ENCODE assay signal across 1 cellular context in genomic region chr20:41664584-41664983, GRCh38.
A peak's percentile ranks its signal among the peaks of the same experiment; 100 is the strongest.
TF ChIP-seq lines count a peak whose summit lies in the region.

No MANE protein-coding gene starts in this region.

TF ChIP-seq in WTC11, 78 proteins besides CTCF, POLR2A, EP300 and RAD21 (continued from another document):
- TF ChIP-seq USF1 (CRISPR knock-in tag; IDR thresholded peaks at IDR 0.05) (peak; percentile 87), ZNF425 (CRISPR knock-in tag; conservative IDR thresholded peaks at IDR 0.05) (no peak), EMX1 (CRISPR knock-in tag; IDR thresholded peaks at IDR 0.05) (no peak), SOX15 (CRISPR knock-in tag; IDR thresholded peaks at IDR 0.05) (no peak)
- TF ChIP-seq, protein P1, sequence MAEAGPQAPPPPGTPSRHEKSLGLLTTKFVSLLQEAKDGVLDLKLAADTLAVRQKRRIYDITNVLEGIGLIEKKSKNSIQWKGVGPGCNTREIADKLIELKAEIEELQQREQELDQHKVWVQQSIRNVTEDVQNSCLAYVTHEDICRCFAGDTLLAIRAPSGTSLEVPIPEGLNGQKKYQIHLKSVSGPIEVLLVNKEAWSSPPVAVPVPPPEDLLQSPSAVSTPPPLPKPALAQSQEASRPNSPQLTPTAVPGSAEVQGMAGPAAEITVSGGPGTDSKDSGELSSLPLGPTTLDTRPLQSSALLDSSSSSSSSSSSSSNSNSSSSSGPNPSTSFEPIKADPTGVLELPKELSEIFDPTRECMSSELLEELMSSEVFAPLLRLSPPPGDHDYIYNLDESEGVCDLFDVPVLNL (CRISPR knock-in tag; IDR thresholded peaks at IDR 0.05; ENCODE audit: borderline replicate concordance, low read depth): no peak
- TF ChIP-seq, protein P2, sequence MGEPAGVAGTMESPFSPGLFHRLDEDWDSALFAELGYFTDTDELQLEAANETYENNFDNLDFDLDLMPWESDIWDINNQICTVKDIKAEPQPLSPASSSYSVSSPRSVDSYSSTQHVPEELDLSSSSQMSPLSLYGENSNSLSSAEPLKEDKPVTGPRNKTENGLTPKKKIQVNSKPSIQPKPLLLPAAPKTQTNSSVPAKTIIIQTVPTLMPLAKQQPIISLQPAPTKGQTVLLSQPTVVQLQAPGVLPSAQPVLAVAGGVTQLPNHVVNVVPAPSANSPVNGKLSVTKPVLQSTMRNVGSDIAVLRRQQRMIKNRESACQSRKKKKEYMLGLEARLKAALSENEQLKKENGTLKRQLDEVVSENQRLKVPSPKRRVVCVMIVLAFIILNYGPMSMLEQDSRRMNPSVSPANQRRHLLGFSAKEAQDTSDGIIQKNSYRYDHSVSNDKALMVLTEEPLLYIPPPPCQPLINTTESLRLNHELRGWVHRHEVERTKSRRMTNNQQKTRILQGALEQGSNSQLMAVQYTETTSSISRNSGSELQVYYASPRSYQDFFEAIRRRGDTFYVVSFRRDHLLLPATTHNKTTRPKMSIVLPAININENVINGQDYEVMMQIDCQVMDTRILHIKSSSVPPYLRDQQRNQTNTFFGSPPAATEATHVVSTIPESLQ (CRISPR knock-in tag; IDR thresholded peaks at IDR 0.05): no peak
